In genomic region chr5:123280854-123281253, GRCh38 we compare ENCODE assay signal across 1 cellular context.
TF ChIP-seq lines count a peak whose summit lies in the region.
"Not testable (repeated sequence)": the region's sequence is repeated elsewhere in the genome, so short reads cannot be mapped to it uniquely, and the experiment has no call there.

No MANE protein-coding gene starts in this region.

- CTCF ChIA-PET in HEK293 (lab: Yijun Ruan, JAX), result not testable (repeated sequence)

- not testable (repeated sequence) for H3K4me1 ChIP-seq in HEK293 (ENCODE audit: control insufficient read depth, insufficient read depth, low read length)

- not testable (repeated sequence) for TF ChIP-seq CTCF in HEK293 (tag by site-specific recombination; IDR thresholded peaks at IDR 0.05)

- H3K9me3 ChIP-seq in HEK293 (ENCODE audit: control insufficient read depth, insufficient read depth, low read depth, low read length), result not testable (repeated sequence)

- H3K27ac ChIP-seq in HEK293 (ENCODE audit: extremely low read depth, low read depth, low read length), result not testable (repeated sequence)

- POLR2A ChIA-PET in HEK293 (lab: Yijun Ruan, JAX), result not testable (repeated sequence)

- not testable (repeated sequence) for H3K4me3 ChIP-seq in HEK293 (ENCODE audit: low read depth, low read length)

- H3K36me3 ChIP-seq in HEK293 (ENCODE audit: control insufficient read depth in 2 of 2, insufficient read depth in 1 of 2, low read length in 2 of 2), result not testable (repeated sequence)

TF ChIP-seq in HEK293, 187 proteins besides CTCF, POLR2A, EP300 and RAD21:
- TF ChIP-seq ZNF146 (tag by site-specific recombination; IDR thresholded peaks at IDR 0.05), result peak; percentile 81
- peak; percentile 51; the same call in 1 of the 2 replicates for TF ChIP-seq ZNF580 (tag by site-specific recombination; IDR thresholded peaks at IDR 0.05)
